Comparison of ENCODE assay signal across 15 cellular contexts in the genomic region with DNA sequence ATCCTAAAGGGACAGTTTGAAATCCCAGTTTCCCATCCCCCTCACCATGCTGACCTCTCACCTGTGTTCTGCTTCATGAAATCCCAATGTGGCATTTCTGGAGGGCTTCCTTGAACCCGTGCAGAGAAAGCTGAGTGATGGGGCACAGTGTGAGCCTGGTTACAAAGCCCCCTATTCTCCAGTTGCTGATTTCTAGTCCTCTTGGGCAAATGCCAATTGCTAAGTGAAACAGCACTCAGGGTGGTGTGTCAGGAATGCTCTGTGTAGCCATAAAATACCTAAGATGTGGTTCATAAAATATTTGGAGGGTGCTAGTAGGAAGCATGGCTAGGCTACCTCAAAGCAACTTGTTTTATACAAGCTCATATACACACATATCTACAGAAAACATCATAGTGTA. TPM values are rescaled to one million over a fixed set of nuclear protein-coding genes. Genes with fewer than 3 reads are reported as not detected.
A peak's percentile ranks its signal among the peaks of the same experiment; 100 is the strongest.
DNase-seq lines count a peak whose midpoint lies in the region; ATAC-seq, FAIRE-seq and TF ChIP-seq lines count a peak whose summit lies in the region.
"Had no signal": no experiment of that assay in that cellular context is flagged by ENCODE, and none has a peak within 500 bp of the region (broad histone marks: within the 10 kb centered on the region; RNA-seq: fewer than 3 reads in every experiment).

No MANE protein-coding gene starts in this region.

- H3K4me3 Mint-ChIP-seq in nephron = no peak overlapping the region
- no peak overlapping the region for H3K4me3 Mint-ChIP-seq in activated T-helper 2 cell treated with anti-CD3 and anti-CD28 coated beads, Interferon-gamma antibody, Interleukin-2, Interleukin-4, amounts not matched to agents 10 μg/mL and 5 μg/mL and 100 μg/mL, durations not matched to agents 14 hours and 24 hours and 36 hours (ENCODE audit: low read depth)
- H3K4me3 Mint-ChIP-seq: CD4-positive, CD25-positive, alpha-beta regulatory T cell had no signal

- H3K4me3 ChIP-seq in bronchial epithelial cell (ENCODE audit: low read depth, low read length) = no peak overlapping the region
- H3K4me3 ChIP-seq: tibial artery had no signal

- no peak for FAIRE-seq in bronchial epithelial cell (lab: Jason Lieb, UNC)

- H3K4me1 Mint-ChIP-seq in nephron = peaks cover 19% of the 10 kb centered on the region
- H3K4me1 Mint-ChIP-seq in activated T-helper 2 cell treated with anti-CD3 and anti-CD28 coated beads, Interferon-gamma antibody, Interleukin-2, Interleukin-4, amounts not matched to agents 10 μg/mL and 5 μg/mL and 100 μg/mL, durations not matched to agents 14 hours and 24 hours and 36 hours (ENCODE audit: low read depth) = no peaks in the 10 kb centered on the region

- peak; percentile 76 for DNase-seq in Daoy (ENCODE audit: low read depth)
- peak; percentile 57 for DNase-seq in LoVo (ENCODE audit: low spot score)
- DNase-seq in bronchial epithelial cell (ENCODE audit: low read depth) = peak; percentile 63
- no peak for DNase-seq in activated T-helper 2 cell treated with anti-CD3 and anti-CD28 coated beads, Interferon-gamma antibody, Interleukin-2, Interleukin-4, amounts not matched to agents 10 μg/mL and 5 μg/mL and 100 μg/mL, durations not matched to agents 14 hours and 24 hours and 36 hours (ENCODE audit: low spot score)
- DNase-seq: CD4-positive, CD25-positive, alpha-beta regulatory T cell; effector CD8-positive, alpha-beta T cell; GF-D8; left cardiac atrium; NCI-H187 treated with DMSO at 0.1 percent for 48 hours; stimulated activated CD4-positive, alpha-beta T cell treated with anti-CD3 and anti-CD28 coated beads, Interleukin-2, amount 100 ng/mL, for 24 hours; tibial artery had no signal

- H3K27me3 Mint-ChIP-seq in nephron (ENCODE audit: low read depth) = peaks cover 22% of the 10 kb centered on the region
- H3K27me3 Mint-ChIP-seq in activated T-helper 2 cell treated with anti-CD3 and anti-CD28 coated beads, Interferon-gamma antibody, Interleukin-2, Interleukin-4, amounts not matched to agents 10 μg/mL and 5 μg/mL and 100 μg/mL, durations not matched to agents 14 hours and 24 hours and 36 hours (ENCODE audit: low read depth) = peaks cover 7% of the 10 kb centered on the region

- H3K36me3 Mint-ChIP-seq in nephron (ENCODE audit: low read depth) = no peaks in the 10 kb centered on the region
- H3K36me3 Mint-ChIP-seq in activated T-helper 2 cell treated with anti-CD3 and anti-CD28 coated beads, Interferon-gamma antibody, Interleukin-2, Interleukin-4, amounts not matched to agents 10 μg/mL and 5 μg/mL and 100 μg/mL, durations not matched to agents 14 hours and 24 hours and 36 hours (ENCODE audit: low read depth) = no peaks in the 10 kb centered on the region
- H3K36me3 Mint-ChIP-seq: CD4-positive, CD25-positive, alpha-beta regulatory T cell had no signal

- no peaks in the 10 kb centered on the region for H3K27me3 ChIP-seq in bronchial epithelial cell (ENCODE audit: control insufficient read depth, insufficient read depth, low read length)
- H3K27me3 ChIP-seq: tibial artery had no signal

- no peaks in the 10 kb centered on the region for H3K9me3 Mint-ChIP-seq in nephron
- H3K9me3 Mint-ChIP-seq in activated T-helper 2 cell treated with anti-CD3 and anti-CD28 coated beads, Interferon-gamma antibody, Interleukin-2, Interleukin-4, amounts not matched to agents 10 μg/mL and 5 μg/mL and 100 μg/mL, durations not matched to agents 14 hours and 24 hours and 36 hours = no peaks in the 10 kb centered on the region

- H3K36me3 ChIP-seq in bronchial epithelial cell (ENCODE audit: control insufficient read depth, insufficient read depth, low read length) = no peaks in the 10 kb centered on the region
- H3K36me3 ChIP-seq: tibial artery had no signal

- TF ChIP-seq CTCF in bronchial epithelial cell (IDR thresholded peaks at IDR 0.05; ENCODE audit: insufficient read depth, low read length, severe bottlenecking) = no peak
- no peak for TF ChIP-seq CTCF in nephron (IDR thresholded peaks at IDR 0.05; ENCODE audit: unreplicated experiment in 3 of 3)

- no peak for ATAC-seq in HG03520 (IDR thresholded peaks at IDR 0.05; ENCODE audit: unreplicated experiment)
- no peak for ATAC-seq in GM19035 (IDR thresholded peaks at IDR 0.05; ENCODE audit: unreplicated experiment)

- intact Hi-C loops in activated T-helper 2 cell treated with anti-CD3 and anti-CD28 coated beads, Interferon-gamma antibody, Interleukin-2, Interleukin-4, amounts not matched to agents 10 μg/mL and 5 μg/mL and 100 μg/mL, durations not matched to agents 14 hours and 24 hours and 36 hours (cut with micrococcal nuclease) = no loop called here

- H3K27ac Mint-ChIP-seq in nephron = peak overlapping the region in 2 of 3 experiments; percentile 50 to 73
- H3K27ac Mint-ChIP-seq in activated T-helper 2 cell treated with anti-CD3 and anti-CD28 coated beads, Interferon-gamma antibody, Interleukin-2, Interleukin-4, amounts not matched to agents 10 μg/mL and 5 μg/mL and 100 μg/mL, durations not matched to agents 14 hours and 24 hours and 36 hours = no peak overlapping the region
- H3K27ac Mint-ChIP-seq: CD4-positive, CD25-positive, alpha-beta regulatory T cell had no signal

RNA-seq across cellular contexts. Expression of gene SUSD4, which starts 32.0 kb away (rescaled TPM):
- 26.9 and 29.0 TPM in 2 replicates for total RNA-seq in Daoy (2014; rRNA removed; shearing (Covaris generic))
- total RNA-seq in bronchial epithelial cell = 0.79 and 3.1 TPM in 2 replicates
- 0.18 and 0.34 TPM in 2 replicates for total RNA-seq in activated T-helper 2 cell treated with anti-CD3 and anti-CD28 coated beads, Interferon-gamma antibody, Interleukin-2, Interleukin-4, amounts not matched to agents 10 μg/mL and 5 μg/mL and 100 μg/mL, durations not matched to agents 14 hours and 24 hours and 36 hours
- total RNA-seq: glomerular endothelial cell had no signal
